In the genomic region with DNA sequence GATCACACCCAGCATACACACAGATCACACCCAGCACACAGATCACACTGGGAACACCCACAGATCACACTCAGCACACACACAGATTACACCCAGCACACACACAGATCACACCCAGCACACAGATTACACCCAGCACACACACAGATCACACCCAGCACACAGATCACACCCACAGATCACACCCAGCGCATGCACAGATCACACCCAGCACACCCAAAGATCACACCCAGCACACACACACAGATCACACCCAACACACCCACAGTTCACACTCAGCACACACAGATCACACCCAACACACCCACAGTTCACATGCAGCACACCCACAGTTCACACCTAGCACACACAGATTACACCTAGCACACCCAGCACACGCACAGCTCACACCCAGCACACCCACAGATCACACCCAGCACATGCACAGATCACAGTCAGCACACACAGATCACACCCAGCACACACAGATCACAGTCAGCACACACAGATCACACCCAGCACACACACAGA, we compare ENCODE assay signal across 24 cellular contexts.
A peak's percentile ranks its signal among the peaks of the same experiment; 100 is the strongest.
DNase-seq lines count a peak whose midpoint lies in the region; ATAC-seq, FAIRE-seq and TF ChIP-seq lines count a peak whose summit lies in the region.
"Had no signal": no experiment of that assay in that cellular context is flagged by ENCODE, and none has a peak within 500 bp of the region (broad histone marks: within the 10 kb centered on the region; RNA-seq: fewer than 3 reads in every experiment).

No MANE protein-coding gene starts in this region.

- DNase-seq in GM12891 (ENCODE audit: insufficient read length, low spot score): no peak
- no peak for DNase-seq in H1 (ENCODE audit: low read depth in 1 of 2, low spot score in 2 of 2)
- no peak for DNase-seq in activated naive CD4-positive, alpha-beta T cell (lab: John Stamatoyannopoulos, UW)
- DNase-seq in natural killer cell treated with Interleukin-12 subunit alpha and Interleukin-12 subunit beta and Interleukin-15 and Interleukin-18, amount 100 ng/mL, for 72 hours (ENCODE audit: low spot score): no peak
- DNase-seq in G401 (ENCODE audit: low spot score): no peak
- DNase-seq: 8988T; ACHN; AML-193; BE2C; CD4-positive, alpha-beta T cell; CD8-positive, alpha-beta memory T cell; DMS 273 treated with DMSO at 0.1 percent for 48 hours; DMS79; EL; GF-D8; GM23248 had no signal

- H3K36me3 ChIP-seq in HEK293 (ENCODE audit: control insufficient read depth in 2 of 2, insufficient read depth in 1 of 2, low read length in 2 of 2): no peaks in the 10 kb centered on the region
- peaks cover 0 to 9% (median 3%) of the 10 kb centered on the region in 4 experiments; a peak in 5 of 8 replicates for H3K36me3 ChIP-seq in H1 (ENCODE audit: control insufficient read depth in 2 of 4, insufficient read depth in 4 of 4, low read length in 3 of 4)
- H3K36me3 ChIP-seq: BE2C, HAP-1 had no signal

- H3K23me2 ChIP-seq in H1 (ENCODE audit: low read depth, low read length): peaks cover 13% of the 10 kb centered on the region; the same call in 1 of the 2 replicates

- no peak for TF ChIP-seq POLR2A in GM12891 (IDR thresholded peaks at IDR 0.05; ENCODE audit: low read depth, low read length)
- no peak for TF ChIP-seq POLR2A in H1 (IDR thresholded peaks at IDR 0.05; ENCODE audit: control extremely low read depth in 1 of 2, low read depth in 2 of 2, low read length in 2 of 2)

- CTCF ChIA-PET in HEK293 (lab: Yijun Ruan, JAX) (no interaction called here), H1 (lab: Charles Lee; ENCODE audit: partially characterized antibody) (interaction anchor here (0.6 kb wide), 1 partner anchor 21 kb away, joined by 3 read pairs; no protein-coding TSS in a partner anchor)

- no peak overlapping the region for H3K18ac ChIP-seq in H1 (ENCODE audit: extremely low read depth, low read length)

- H4K5ac ChIP-seq in H1 (ENCODE audit: insufficient read length, low read depth, low read length): no peak overlapping the region

- no peak overlapping the region for H2AFZ ChIP-seq in H1 (ENCODE audit: low read length)
- H2AFZ ChIP-seq: GM23248 had no signal

- peaks cover 0 to 4% of the 10 kb centered on the region in 2 experiments for H4K20me1 ChIP-seq in H1 (replicated peaks in 1 of 2; ENCODE audit: control insufficient read depth in 1 of 2, insufficient read depth in 2 of 2, low read length in 2 of 2)

- H4K8ac ChIP-seq in H1 (ENCODE audit: extremely low read depth, insufficient read depth, low read length): no peak overlapping the region

- H3K9me3 ChIP-seq in HEK293 (ENCODE audit: control insufficient read depth, insufficient read depth, low read depth, low read length) (no peaks in the 10 kb centered on the region), H1 (ENCODE audit: insufficient read depth in 2 of 2, low read depth in 1 of 2, low read length in 1 of 2) (peaks cover 13 to 14% of the 10 kb centered on the region in 2 experiments; a peak in 3 of 4 replicates)
- H3K9me3 ChIP-seq: BE2C, HAP-1 had no signal

- in situ Hi-C loops in G401 (cut with HindIII; ENCODE audit: low sequenced_read_pairs): no loop called here

- WGBS in H1 (ENCODE audit: extremely low coverage in 1 of 2, insufficient coverage in 1 of 2, insufficient read length in 1 of 2, insufficient replicate concordance in 2 of 2, low coverage in 1 of 2, low lambda C conversion rate in 2 of 2, missing lambda C conversion rate in 1 of 2), 2 experiments: 94% methylated on average over 2 of the region's 2 CpGs; no CpG with 5 or more reads in 1 of the 2 experiments

- H2BK5ac ChIP-seq in H1 (ENCODE audit: low read depth, low read length): no peak overlapping the region

- no peaks in the 10 kb centered on the region; a peak in 1 of 7 replicates for H3K27me3 ChIP-seq in H1 (replicated peaks in 1 of 4; ENCODE audit: control insufficient read depth in 3 of 4, extremely low read depth in 1 of 4, insufficient read depth in 3 of 4, low read length in 3 of 4)
- H3K27me3 ChIP-seq: BE2C; BLaER1 treated with 17β-estradiol and CSF1 and Interleukin-3, amounts not matched to agents 10 nM and 100 nM had no signal

- ATAC-seq in natural killer cell treated with Interleukin-12 subunit alpha and Interleukin-12 subunit beta and Interleukin-15 and Interleukin-18, amount 100 ng/mL, for 72 hours: no peak
- ATAC-seq: A549 had no signal

- no peak overlapping the region for H3K27ac ChIP-seq in HEK293 (ENCODE audit: extremely low read depth, low read depth, low read length)
- H3K27ac ChIP-seq in H1 (ENCODE audit: low read depth, low read length): no peak overlapping the region
- H3K27ac ChIP-seq: A549; BLaER1 treated with 17β-estradiol and CSF1 and Interleukin-3, amounts not matched to agents 10 nM and 100 nM; GM23248 had no signal

- no peak for TF ChIP-seq EP300 in H1 (IDR thresholded peaks at IDR 0.05; ENCODE audit: borderline replicate concordance in 1 of 2, low read depth in 2 of 2, low read length in 2 of 2)

- no peaks in the 10 kb centered on the region; the same call in 1 of the 2 replicates for H3K79me1 ChIP-seq in H1 (ENCODE audit: low read depth, low read length)

- no peak overlapping the region for H3K4me3 Mint-ChIP-seq in natural killer cell treated with Interleukin-12 subunit alpha and Interleukin-12 subunit beta and Interleukin-15 and Interleukin-18, amount 100 ng/mL, for 72 hours
- H3K4me3 Mint-ChIP-seq: CD14-positive monocyte; CD4-positive, alpha-beta T cell; CD8-positive, alpha-beta memory T cell had no signal

- no peak overlapping the region for H3K4me2 ChIP-seq in H1 (ENCODE audit: insufficient read depth in 1 of 2, low read depth in 2 of 2, low read length in 2 of 2)
- H3K4me2 ChIP-seq: A549; BLaER1 treated with 17β-estradiol and CSF1 and Interleukin-3, amounts not matched to agents 10 nM and 100 nM had no signal

- H3K9ac ChIP-seq in H1 (replicated peaks in 1 of 4; ENCODE audit: extremely low read depth in 1 of 4, low read depth in 3 of 4, low read length in 3 of 4): no peak overlapping the region
- H3K9ac ChIP-seq: BLaER1 treated with 17β-estradiol and CSF1 and Interleukin-3, amounts not matched to agents 10 nM and 100 nM; GM23248 had no signal

- FAIRE-seq in GM12891 (lab: Jason Lieb, UNC) (peak; percentile 38), H1 (lab: Jason Lieb, UNC) (no peak)
- FAIRE-seq: A549, D721Med, GM12892, GM19239 had no signal

- no peak overlapping the region for H4K91ac ChIP-seq in H1 (replicated peaks; ENCODE audit: insufficient read length, low read length)

- no peaks in the 10 kb centered on the region for H3K9me3 Mint-ChIP-seq in natural killer cell treated with Interleukin-12 subunit alpha and Interleukin-12 subunit beta and Interleukin-15 and Interleukin-18, amount 100 ng/mL, for 72 hours
- H3K9me3 Mint-ChIP-seq: CD4-positive, alpha-beta T cell; CD8-positive, alpha-beta memory T cell had no signal

- H3K4ac ChIP-seq in H1 (replicated peaks; ENCODE audit: insufficient read length, low read depth, low read length): no peak overlapping the region

- peak overlapping the region; percentile 81; the same call in 1 of the 2 replicates for H2BK15ac ChIP-seq in H1 (ENCODE audit: low read length)

- H2AK5ac ChIP-seq in H1 (ENCODE audit: low read depth, low read length): no peak overlapping the region

- H3K4me3 ChIP-seq in HEK293 (ENCODE audit: low read depth, low read length): no peak overlapping the region
- H3K4me3 ChIP-seq in H1 (ENCODE audit: extremely low read depth in 1 of 4, insufficient read depth in 2 of 4, low read depth in 3 of 4, low read length in 4 of 4): no peak overlapping the region
- H3K4me3 ChIP-seq: A549; BLaER1 treated with 17β-estradiol and CSF1 and Interleukin-3, amounts not matched to agents 10 nM and 100 nM; GM23248; HAP-1 had no signal

- TF ChIP-seq CTCF in HEK293 (tag by site-specific recombination; IDR thresholded peaks at IDR 0.05): no peak
- no peak for TF ChIP-seq CTCF in H1 (IDR thresholded peaks at IDR 0.05; ENCODE audit: control extremely low read depth in 1 of 3, insufficient read depth in 1 of 3, low read depth in 1 of 3, low read length in 3 of 3)

- H3K79me2 ChIP-seq in H1 (ENCODE audit: control insufficient read depth in 1 of 2, insufficient read depth in 2 of 2, low read length in 2 of 2): no peaks in the 10 kb centered on the region

- H3K23ac ChIP-seq in H1 (ENCODE audit: insufficient read length): no peak overlapping the region

- no peaks in the 10 kb centered on the region for H3K27me3 Mint-ChIP-seq in natural killer cell treated with Interleukin-12 subunit alpha and Interleukin-12 subunit beta and Interleukin-15 and Interleukin-18, amount 100 ng/mL, for 72 hours
- H3K27me3 Mint-ChIP-seq: CD4-positive, alpha-beta T cell had no signal

- H2BK12ac ChIP-seq in H1 (ENCODE audit: low read depth, low read length): no peak overlapping the region

- H3K36me3 Mint-ChIP-seq in natural killer cell treated with Interleukin-12 subunit alpha and Interleukin-12 subunit beta and Interleukin-15 and Interleukin-18, amount 100 ng/mL, for 72 hours: no peaks in the 10 kb centered on the region

- no peak for TF ChIP-seq RAD21 in H1 (IDR thresholded peaks at IDR 0.05 in 1 of 2, conservative IDR thresholded peaks at IDR 0.05 in 1 of 2; ENCODE audit: low read depth in 2 of 2, low read length in 2 of 2)

- H3K4me1 Mint-ChIP-seq in natural killer cell treated with Interleukin-12 subunit alpha and Interleukin-12 subunit beta and Interleukin-15 and Interleukin-18, amount 100 ng/mL, for 72 hours (ENCODE audit: low read depth in 2 of 2): peaks cover 0 to 2% of the 10 kb centered on the region in 2 donors
- H3K4me1 Mint-ChIP-seq: CD14-positive monocyte; CD8-positive, alpha-beta memory T cell had no signal

- no peak overlapping the region for H3K14ac ChIP-seq in H1 (ENCODE audit: insufficient read length)

- H3K56ac ChIP-seq in H1 (replicated peaks; ENCODE audit: insufficient read length, low read depth, low read length): peak overlapping the region; percentile 59

- POLR2A ChIA-PET in HEK293 (lab: Yijun Ruan, JAX): no interaction called here
- POLR2A ChIA-PET in H1 (lab: Charles Lee; ENCODE audit: partially characterized antibody): no interaction called here

- no peak overlapping the region for H2BK20ac ChIP-seq in H1 (ENCODE audit: low read length)

- H2BK120ac ChIP-seq in H1 (replicated peaks; ENCODE audit: low read depth, low read length): no peak overlapping the region

- no peak overlapping the region for H3K27ac Mint-ChIP-seq in natural killer cell treated with Interleukin-12 subunit alpha and Interleukin-12 subunit beta and Interleukin-15 and Interleukin-18, amount 100 ng/mL, for 72 hours
- H3K27ac Mint-ChIP-seq: CD14-positive monocyte; CD4-positive, alpha-beta T cell; CD8-positive, alpha-beta memory T cell had no signal

- H3K4me1 ChIP-seq in HEK293 (ENCODE audit: control insufficient read depth, insufficient read depth, low read length) (no peaks in the 10 kb centered on the region), H1 (replicated peaks in 1 of 4; ENCODE audit: control insufficient read depth in 3 of 4, insufficient read depth in 4 of 4, low read length in 3 of 4) (no peaks in the 10 kb centered on the region; a peak in 1 of 7 replicates)
- H3K4me1 ChIP-seq: A549, BE2C, HAP-1 had no signal

TF ChIP-seq in GM12891, 5 proteins besides CTCF, POLR2A, EP300 and RAD21 (continues in another document):
- TF ChIP-seq POU2F2 (IDR thresholded peaks at IDR 0.05; ENCODE audit: low read depth, low read length): no peak

TF ChIP-seq in H1, 55 proteins besides CTCF, POLR2A, EP300 and RAD21 (continues in another document):
- TF ChIP-seq HDAC6 (IDR thresholded peaks at IDR 0.05; ENCODE audit: low read depth, low read length): no peak
- TF ChIP-seq KDM1A (IDR thresholded peaks at IDR 0.05; ENCODE audit: borderline replicate concordance, low read length): no peak
